In the genomic region with DNA sequence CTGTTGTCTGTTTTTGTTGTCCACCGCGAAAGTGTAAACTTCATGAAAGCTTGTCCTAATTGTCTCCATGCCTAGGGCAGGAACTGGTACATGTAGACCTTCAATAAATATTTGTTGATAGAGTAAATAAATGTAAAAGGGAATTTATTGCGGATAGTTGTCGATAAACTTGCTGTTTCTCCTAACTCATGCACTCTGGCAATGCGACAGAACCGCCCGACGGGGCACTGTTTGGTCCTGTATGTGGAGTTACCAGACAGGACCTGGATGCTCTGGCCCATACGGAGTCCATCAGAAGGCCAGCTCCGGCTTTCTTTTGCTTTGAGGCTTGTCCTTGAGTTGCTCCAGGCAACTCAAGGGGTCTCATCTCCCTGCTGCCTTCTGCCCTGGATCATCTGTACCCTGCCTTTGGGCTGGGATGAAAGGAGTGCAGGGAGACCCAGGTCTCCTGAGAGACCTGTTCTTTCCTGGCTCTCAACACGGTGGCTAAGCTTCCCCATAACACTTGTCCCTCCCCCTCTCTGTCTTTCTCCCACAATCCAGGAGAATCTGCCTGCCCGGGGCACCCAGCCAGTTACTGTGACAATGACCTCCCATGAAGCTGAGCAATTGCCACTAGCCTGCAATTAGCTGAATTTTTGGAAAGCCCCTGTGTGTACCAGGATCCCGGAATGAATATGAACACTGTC, we compare ENCODE assay signal across 10 cellular contexts.
"Had no signal": no experiment of that assay in that cellular context is flagged by ENCODE, and none has a peak within 500 bp of the region (broad histone marks: within the 10 kb centered on the region; RNA-seq: fewer than 3 reads in every experiment).

No MANE protein-coding gene starts in this region.

- H3K4me1 ChIP-seq: gastroesophageal sphincter, transverse colon had no signal

- DNase-seq: activated CD4-positive, alpha-beta memory T cell treated with anti-CD3 and anti-CD28 coated beads for 36 hours; activated CD8-positive, alpha-beta memory T cell treated with anti-CD3 and anti-CD28 coated beads, Interleukin-2, amount 50 U/mL, for 4 hours; activated naive CD4-positive, alpha-beta T cell treated with anti-CD3 and anti-CD28 coated beads for 36 hours; caudate nucleus; effector memory CD4-positive, alpha-beta T cell; small intestine; transverse colon had no signal

- H3K36me3 ChIP-seq: gastroesophageal sphincter, transverse colon had no signal

- ATAC-seq: gastroesophageal sphincter; stimulated activated effector memory CD8-positive, alpha-beta T cell treated with anti-CD3 and anti-CD28 coated beads, Interleukin-12 subunit alpha, Interleukin-12 subunit beta, amount 100 ng/mL, for 72 hours had no signal

- H3K27ac ChIP-seq: gastroesophageal sphincter, parathyroid adenoma, transverse colon had no signal

- H3K4me3 ChIP-seq: gastroesophageal sphincter, transverse colon had no signal
